25 cellular contexts compared by ENCODE assay signal in the genomic region with DNA sequence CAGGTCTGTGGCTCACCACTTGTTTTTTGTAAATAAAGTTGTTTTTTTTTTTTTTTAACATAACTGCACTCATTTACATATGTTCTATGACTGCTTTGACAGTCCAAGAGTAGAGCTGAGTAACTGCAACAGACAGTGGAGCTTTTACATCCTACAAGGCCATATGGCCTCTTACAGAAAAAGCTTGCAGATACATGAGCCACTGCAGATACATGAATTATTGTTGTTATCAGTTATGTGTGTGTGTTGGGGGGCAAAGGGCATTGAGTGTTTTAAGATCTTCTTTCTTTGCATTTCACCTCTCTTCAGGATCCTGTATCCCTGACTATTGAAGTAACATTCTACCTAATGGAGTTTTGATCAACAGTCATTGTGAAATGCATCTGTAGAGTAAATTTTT.
"Had no signal": no experiment of that assay in that cellular context is flagged by ENCODE, and none has a peak within 500 bp of the region (broad histone marks: within the 10 kb centered on the region; RNA-seq: fewer than 3 reads in every experiment).

No MANE protein-coding gene starts in this region.

- H3K36me3 Mint-ChIP-seq: activated naive CD4-positive, alpha-beta T cell treated with anti-CD3 and anti-CD28 coated beads, Interleukin-2, amount 10 ng/mL, durations not matched to agents 7 days and 5 days; activated naive CD4-positive, alpha-beta T cell treated with anti-CD3 and anti-CD28 coated beads, Interleukin-2, amount 50 U/mL, for 72 hours; activated naive CD8-positive, alpha-beta T cell treated with anti-CD3 and anti-CD28 coated beads, Interleukin-2, amount 10 ng/mL, durations not matched to agents 7 days and 5 days had no signal

- DNase-seq: activated CD4-positive, alpha-beta memory T cell treated with anti-CD3 and anti-CD28 coated beads, Interleukin-2, amount 10 ng/mL, durations not matched to agents 7 days and 5 days; activated CD4-positive, alpha-beta T cell treated with anti-CD3 and anti-CD28 coated beads for 36 hours; activated CD4-positive, alpha-beta T cell treated with anti-CD3 and anti-CD28 coated beads, Interleukin-2, amount 10 ng/mL, durations not matched to agents 24 days and 14 days; activated CD4-positive, alpha-beta T cell treated with anti-CD3 and anti-CD28 coated beads, Interleukin-2, amount 50 U/mL, for 4 hours; activated CD4-positive, CD25-positive, alpha-beta regulatory T cell; activated CD4-positive, CD25-positive, alpha-beta regulatory T cell treated with anti-CD3 and anti-CD28 coated beads, Interleukin-2, amount 50 U/mL, for 72 hours; activated CD8-positive, alpha-beta memory T cell treated with anti-CD3 and anti-CD28 coated beads, Interleukin-2, amount 50 U/mL, for 48 hours; activated gamma-delta T cell; activated naive CD4-positive, alpha-beta T cell; activated naive CD4-positive, alpha-beta T cell treated with anti-CD3 and anti-CD28 coated beads, Interleukin-2, amount 10 ng/mL, durations not matched to agents 7 days and 5 days; activated naive CD8-positive, alpha-beta T cell treated with anti-CD3 and anti-CD28 coated beads, Interleukin-2, amount 10 ng/mL, durations not matched to agents 7 days and 5 days; activated T-cell treated with anti-CD3 and anti-CD28 coated beads for 4 hours; activated T-cell treated with anti-CD3 and anti-CD28 coated beads, Interleukin-2, amount 50 U/mL, for 24 hours; activated T-cell treated with anti-CD3 and anti-CD28 coated beads, Interleukin-2, amount 50 U/mL, for 72 hours; central memory CD4-positive, alpha-beta T cell; cerebellar nuclear complex; colonic mucosa; effector CD8-positive, alpha-beta T cell; esophagus squamous epithelium; foreskin melanocyte; head of caudate nucleus; T-helper 2 cell had no signal

- H3K4me3 Mint-ChIP-seq: activated CD4-positive, alpha-beta memory T cell treated with anti-CD3 and anti-CD28 coated beads, Interleukin-2, amount 10 ng/mL, durations not matched to agents 7 days and 5 days; activated CD4-positive, alpha-beta T cell treated with anti-CD3 and anti-CD28 coated beads for 36 hours; activated CD4-positive, alpha-beta T cell treated with anti-CD3 and anti-CD28 coated beads, Interleukin-2, amount 10 ng/mL, durations not matched to agents 24 days and 14 days; activated naive CD4-positive, alpha-beta T cell treated with anti-CD3 and anti-CD28 coated beads, Interleukin-2, amount 10 ng/mL, durations not matched to agents 7 days and 5 days; activated naive CD8-positive, alpha-beta T cell treated with anti-CD3 and anti-CD28 coated beads, Interleukin-2, amount 10 ng/mL, durations not matched to agents 7 days and 5 days; activated T-cell treated with anti-CD3 and anti-CD28 coated beads, Interleukin-2, amount 50 U/mL, for 24 hours; activated T-cell treated with anti-CD3 and anti-CD28 coated beads, Interleukin-2, amount 50 U/mL, for 72 hours; brain had no signal

- ATAC-seq: activated CD4-positive, alpha-beta T cell treated with anti-CD3 and anti-CD28 coated beads for 36 hours; activated naive CD4-positive, alpha-beta T cell treated with anti-CD3 and anti-CD28 coated beads, Interleukin-2, amount 50 U/mL, for 72 hours; activated T-cell treated with anti-CD3 and anti-CD28 coated beads, Interleukin-2, amount 50 U/mL, for 72 hours; gastroesophageal sphincter had no signal

- H3K9me3 Mint-ChIP-seq: activated CD4-positive, alpha-beta memory T cell treated with anti-CD3 and anti-CD28 coated beads, Interleukin-2, amount 10 ng/mL, durations not matched to agents 7 days and 5 days; activated CD4-positive, alpha-beta T cell treated with anti-CD3 and anti-CD28 coated beads, Interleukin-2, amount 10 ng/mL, durations not matched to agents 24 days and 14 days; activated naive CD4-positive, alpha-beta T cell treated with anti-CD3 and anti-CD28 coated beads, Interleukin-2, amount 10 ng/mL, durations not matched to agents 7 days and 5 days; activated naive CD4-positive, alpha-beta T cell treated with anti-CD3 and anti-CD28 coated beads, Interleukin-2, amount 50 U/mL, for 72 hours; activated naive CD8-positive, alpha-beta T cell treated with anti-CD3 and anti-CD28 coated beads, Interleukin-2, amount 10 ng/mL, durations not matched to agents 7 days and 5 days; activated T-cell treated with anti-CD3 and anti-CD28 coated beads, Interleukin-2, amount 50 U/mL, for 24 hours; activated T-cell treated with anti-CD3 and anti-CD28 coated beads, Interleukin-2, amount 50 U/mL, for 72 hours had no signal

- H3K4me1 Mint-ChIP-seq: activated CD4-positive, alpha-beta memory T cell treated with anti-CD3 and anti-CD28 coated beads, Interleukin-2, amount 10 ng/mL, durations not matched to agents 7 days and 5 days; activated CD4-positive, alpha-beta T cell treated with anti-CD3 and anti-CD28 coated beads for 36 hours; activated CD4-positive, alpha-beta T cell treated with anti-CD3 and anti-CD28 coated beads, Interleukin-2, amount 10 ng/mL, durations not matched to agents 24 days and 14 days; activated naive CD4-positive, alpha-beta T cell treated with anti-CD3 and anti-CD28 coated beads, Interleukin-2, amount 10 ng/mL, durations not matched to agents 7 days and 5 days; activated naive CD8-positive, alpha-beta T cell treated with anti-CD3 and anti-CD28 coated beads, Interleukin-2, amount 10 ng/mL, durations not matched to agents 7 days and 5 days; brain had no signal

- H3K27ac Mint-ChIP-seq: activated CD4-positive, alpha-beta memory T cell treated with anti-CD3 and anti-CD28 coated beads, Interleukin-2, amount 10 ng/mL, durations not matched to agents 7 days and 5 days; activated CD4-positive, alpha-beta T cell treated with anti-CD3 and anti-CD28 coated beads for 36 hours; activated CD4-positive, alpha-beta T cell treated with anti-CD3 and anti-CD28 coated beads, Interleukin-2, amount 10 ng/mL, durations not matched to agents 24 days and 14 days; activated naive CD4-positive, alpha-beta T cell treated with anti-CD3 and anti-CD28 coated beads, Interleukin-2, amount 10 ng/mL, durations not matched to agents 7 days and 5 days; activated naive CD4-positive, alpha-beta T cell treated with anti-CD3 and anti-CD28 coated beads, Interleukin-2, amount 50 U/mL, for 72 hours; activated naive CD8-positive, alpha-beta T cell treated with anti-CD3 and anti-CD28 coated beads, Interleukin-2, amount 10 ng/mL, durations not matched to agents 7 days and 5 days; activated T-cell treated with anti-CD3 and anti-CD28 coated beads, Interleukin-2, amount 50 U/mL, for 24 hours; activated T-cell treated with anti-CD3 and anti-CD28 coated beads, Interleukin-2, amount 50 U/mL, for 72 hours; brain had no signal

- H3K27me3 Mint-ChIP-seq: activated CD4-positive, alpha-beta memory T cell treated with anti-CD3 and anti-CD28 coated beads, Interleukin-2, amount 10 ng/mL, durations not matched to agents 7 days and 5 days; activated CD4-positive, alpha-beta T cell treated with anti-CD3 and anti-CD28 coated beads for 36 hours; activated naive CD4-positive, alpha-beta T cell treated with anti-CD3 and anti-CD28 coated beads, Interleukin-2, amount 10 ng/mL, durations not matched to agents 7 days and 5 days; activated T-cell treated with anti-CD3 and anti-CD28 coated beads, Interleukin-2, amount 50 U/mL, for 24 hours had no signal
